12 cellular contexts compared by ENCODE assay signal in genomic region chr3:134482622-134483021, GRCh38. TPM values are rescaled to one million over a fixed set of nuclear protein-coding genes. Genes with fewer than 3 reads are reported as not detected.
DNase-seq lines count a peak whose midpoint lies in the region; ATAC-seq and TF ChIP-seq lines count a peak whose summit lies in the region.
"Had no signal": no experiment of that assay in that cellular context is flagged by ENCODE, and none has a peak within 500 bp of the region (broad histone marks: within the 10 kb centered on the region; RNA-seq: fewer than 3 reads in every experiment).

No MANE protein-coding gene starts in this region.

- CTCF ChIA-PET in activated CD4-positive, alpha-beta T cell treated with anti-CD3 and anti-CD28 coated beads for 36 hours (lab: Charles Lee): interaction anchor here (0.8 to 5.7 kb wide), 12 partner anchors 9 to 311 kb away, joined by 3 to 44 read pairs (median 5); no protein-coding TSS in a partner anchor

- DNase-seq in activated CD4-positive, alpha-beta T cell treated with anti-CD3 and anti-CD28 coated beads for 36 hours: no peak
- DNase-seq in activated CD4-positive, alpha-beta T cell treated with anti-CD3 and anti-CD28 coated beads, Interleukin-2, amount 10 ng/mL, durations not matched to agents 24 days and 14 days: no peak
- DNase-seq in T-helper 17 cell: no peak
- peak in 1 of 2 donors; percentile 15 for DNase-seq in fibroblast of lung (ENCODE audit: low read depth in 2 of 2)
- no peak for DNase-seq in activated gamma-delta T cell treated with Interleukin-2 at 50 U/mL for 16 hours
- DNase-seq in NCI-H748 (lab: John Stamatoyannopoulos, UW; ENCODE audit: unreplicated experiment): no peak
- DNase-seq in activated T-helper 2 cell treated with anti-CD3 and anti-CD28 coated beads, Interferon-gamma antibody, Interleukin-2, Interleukin-4, amounts not matched to agents 10 μg/mL and 5 μg/mL and 100 μg/mL, durations not matched to agents 14 hours and 24 hours and 36 hours (ENCODE audit: low spot score): no peak
- DNase-seq: activated T-cell treated with anti-CD3 and anti-CD28 coated beads, Interleukin-2, amount 50 U/mL, for 4 hours; DMS 273 treated with DMSO at 0.1 percent for 48 hours; effector memory CD8-positive, alpha-beta T cell; glutamatergic neuron had no signal

- H3K27ac ChIP-seq in fibroblast of lung (ENCODE audit: insufficient read depth, low read length): peak overlapping the region; percentile 98

- H3K9me3 Mint-ChIP-seq in activated CD4-positive, alpha-beta T cell treated with anti-CD3 and anti-CD28 coated beads for 36 hours (ENCODE audit: low read depth): no peaks in the 10 kb centered on the region
- no peaks in the 10 kb centered on the region for H3K9me3 Mint-ChIP-seq in activated CD4-positive, alpha-beta T cell treated with anti-CD3 and anti-CD28 coated beads, Interleukin-2, amount 10 ng/mL, durations not matched to agents 24 days and 14 days
- no peaks in the 10 kb centered on the region for H3K9me3 Mint-ChIP-seq in stimulated activated memory B cell treated with anti-CD40 and anti-IgM and Interleukin-4, amounts not matched to agents 10 μg/mL and 1 μg/mL and 100 μg/mL, for 72 hours
- H3K9me3 Mint-ChIP-seq in activated T-helper 2 cell treated with anti-CD3 and anti-CD28 coated beads, Interferon-gamma antibody, Interleukin-2, Interleukin-4, amounts not matched to agents 10 μg/mL and 5 μg/mL and 100 μg/mL, durations not matched to agents 14 hours and 24 hours and 36 hours: no peaks in the 10 kb centered on the region
- H3K9me3 Mint-ChIP-seq: activated T-cell treated with anti-CD3 and anti-CD28 coated beads, Interleukin-2, amount 50 U/mL, for 4 hours; effector memory CD8-positive, alpha-beta T cell had no signal

- H3K79me2 ChIP-seq in fibroblast of lung (ENCODE audit: control insufficient read depth, insufficient read depth, low read length): peaks cover 32% of the 10 kb centered on the region

- H3K27me3 ChIP-seq in fibroblast of lung (ENCODE audit: control insufficient read depth, insufficient read depth, low read length): no peaks in the 10 kb centered on the region

- H3K4me3 ChIP-seq in fibroblast of lung (replicated peaks in 1 of 4; ENCODE audit: control extremely low read depth in 1 of 4, insufficient read depth in 1 of 4, low read depth in 3 of 4, low read length in 4 of 4): no peak overlapping the region

- H2AFZ ChIP-seq in fibroblast of lung (ENCODE audit: low read length): no peak overlapping the region

- ATAC-seq in activated CD4-positive, alpha-beta T cell treated with anti-CD3 and anti-CD28 coated beads for 36 hours: no peak
- ATAC-seq in T-helper 17 cell: no peak
- ATAC-seq in stimulated activated memory B cell treated with anti-CD40 and anti-IgM and Interleukin-4, amounts not matched to agents 10 μg/mL and 1 μg/mL and 100 μg/mL, for 72 hours: no peak
- ATAC-seq: activated T-cell treated with anti-CD3 and anti-CD28 coated beads, Interleukin-2, amount 50 U/mL, for 4 hours; effector memory CD8-positive, alpha-beta T cell had no signal

- no peaks in the 10 kb centered on the region for H3K9me3 ChIP-seq in T-helper 17 cell (ENCODE audit: control insufficient read depth, low read length, poor library complexity, severe bottlenecking)
- no peaks in the 10 kb centered on the region for H3K9me3 ChIP-seq in fibroblast of lung (ENCODE audit: control insufficient read depth, insufficient read depth, low read depth, low read length)

- H3K27ac Mint-ChIP-seq in activated CD4-positive, alpha-beta T cell treated with anti-CD3 and anti-CD28 coated beads for 36 hours: peak overlapping the region; percentile 73
- no peak overlapping the region for H3K27ac Mint-ChIP-seq in activated CD4-positive, alpha-beta T cell treated with anti-CD3 and anti-CD28 coated beads, Interleukin-2, amount 10 ng/mL, durations not matched to agents 24 days and 14 days
- peak overlapping the region; percentile 69 for H3K27ac Mint-ChIP-seq in T-helper 17 cell
- H3K27ac Mint-ChIP-seq in stimulated activated memory B cell treated with anti-CD40 and anti-IgM and Interleukin-4, amounts not matched to agents 10 μg/mL and 1 μg/mL and 100 μg/mL, for 72 hours: peak overlapping the region; percentile 96
- no peak overlapping the region for H3K27ac Mint-ChIP-seq in activated T-helper 2 cell treated with anti-CD3 and anti-CD28 coated beads, Interferon-gamma antibody, Interleukin-2, Interleukin-4, amounts not matched to agents 10 μg/mL and 5 μg/mL and 100 μg/mL, durations not matched to agents 14 hours and 24 hours and 36 hours
- H3K27ac Mint-ChIP-seq: effector memory CD8-positive, alpha-beta T cell had no signal

- H3K4me3 Mint-ChIP-seq in activated CD4-positive, alpha-beta T cell treated with anti-CD3 and anti-CD28 coated beads for 36 hours: no peak overlapping the region
- no peak overlapping the region for H3K4me3 Mint-ChIP-seq in activated CD4-positive, alpha-beta T cell treated with anti-CD3 and anti-CD28 coated beads, Interleukin-2, amount 10 ng/mL, durations not matched to agents 24 days and 14 days
- H3K4me3 Mint-ChIP-seq in T-helper 17 cell: no peak overlapping the region
- H3K4me3 Mint-ChIP-seq in stimulated activated memory B cell treated with anti-CD40 and anti-IgM and Interleukin-4, amounts not matched to agents 10 μg/mL and 1 μg/mL and 100 μg/mL, for 72 hours: no peak overlapping the region
- no peak overlapping the region for H3K4me3 Mint-ChIP-seq in activated T-helper 2 cell treated with anti-CD3 and anti-CD28 coated beads, Interferon-gamma antibody, Interleukin-2, Interleukin-4, amounts not matched to agents 10 μg/mL and 5 μg/mL and 100 μg/mL, durations not matched to agents 14 hours and 24 hours and 36 hours (ENCODE audit: low read depth)
- H3K4me3 Mint-ChIP-seq: activated T-cell treated with anti-CD3 and anti-CD28 coated beads, Interleukin-2, amount 50 U/mL, for 4 hours; effector memory CD8-positive, alpha-beta T cell had no signal

- POLR2A ChIA-PET in activated CD4-positive, alpha-beta T cell treated with anti-CD3 and anti-CD28 coated beads for 36 hours (lab: Charles Lee): interaction anchor here (1.3 kb wide), 1 partner anchor 9 kb away, joined by 4 read pairs; no protein-coding TSS in a partner anchor

- H3K4me2 ChIP-seq in fibroblast of lung (ENCODE audit: extremely low read depth, insufficient read depth, low read length): peak overlapping the region; percentile 30

- no peak for TF ChIP-seq CTCF in fibroblast of lung (conservative IDR thresholded peaks at IDR 0.05 in 1 of 2, IDR thresholded peaks at IDR 0.05 in 1 of 2; ENCODE audit: low read depth in 1 of 2, low read length in 2 of 2)

- peaks cover 41% of the 10 kb centered on the region for H3K36me3 Mint-ChIP-seq in activated CD4-positive, alpha-beta T cell treated with anti-CD3 and anti-CD28 coated beads for 36 hours (ENCODE audit: low read depth)
- H3K36me3 Mint-ChIP-seq in activated CD4-positive, alpha-beta T cell treated with anti-CD3 and anti-CD28 coated beads, Interleukin-2, amount 10 ng/mL, durations not matched to agents 24 days and 14 days (ENCODE audit: low read depth): peaks cover 34% of the 10 kb centered on the region
- peaks cover 9% of the 10 kb centered on the region for H3K36me3 Mint-ChIP-seq in T-helper 17 cell (ENCODE audit: low read depth)
- H3K36me3 Mint-ChIP-seq in stimulated activated memory B cell treated with anti-CD40 and anti-IgM and Interleukin-4, amounts not matched to agents 10 μg/mL and 1 μg/mL and 100 μg/mL, for 72 hours: peaks cover 46% of the 10 kb centered on the region
- H3K36me3 Mint-ChIP-seq in activated T-helper 2 cell treated with anti-CD3 and anti-CD28 coated beads, Interferon-gamma antibody, Interleukin-2, Interleukin-4, amounts not matched to agents 10 μg/mL and 5 μg/mL and 100 μg/mL, durations not matched to agents 14 hours and 24 hours and 36 hours (ENCODE audit: low read depth): peaks cover 46% of the 10 kb centered on the region

- H3K4me1 ChIP-seq in fibroblast of lung (ENCODE audit: control insufficient read depth, extremely low read depth, insufficient read depth, low read length): peaks cover 23% of the 10 kb centered on the region

- no peaks in the 10 kb centered on the region for H3K27me3 Mint-ChIP-seq in activated CD4-positive, alpha-beta T cell treated with anti-CD3 and anti-CD28 coated beads for 36 hours
- H3K27me3 Mint-ChIP-seq in activated CD4-positive, alpha-beta T cell treated with anti-CD3 and anti-CD28 coated beads, Interleukin-2, amount 10 ng/mL, durations not matched to agents 24 days and 14 days: no peaks in the 10 kb centered on the region
- no peaks in the 10 kb centered on the region for H3K27me3 Mint-ChIP-seq in T-helper 17 cell
- no peaks in the 10 kb centered on the region for H3K27me3 Mint-ChIP-seq in stimulated activated memory B cell treated with anti-CD40 and anti-IgM and Interleukin-4, amounts not matched to agents 10 μg/mL and 1 μg/mL and 100 μg/mL, for 72 hours
- H3K27me3 Mint-ChIP-seq in activated T-helper 2 cell treated with anti-CD3 and anti-CD28 coated beads, Interferon-gamma antibody, Interleukin-2, Interleukin-4, amounts not matched to agents 10 μg/mL and 5 μg/mL and 100 μg/mL, durations not matched to agents 14 hours and 24 hours and 36 hours (ENCODE audit: low read depth): no peaks in the 10 kb centered on the region
- H3K27me3 Mint-ChIP-seq: effector memory CD8-positive, alpha-beta T cell had no signal

- H3K4me1 Mint-ChIP-seq in activated CD4-positive, alpha-beta T cell treated with anti-CD3 and anti-CD28 coated beads for 36 hours: peaks cover 32% of the 10 kb centered on the region
- H3K4me1 Mint-ChIP-seq in activated CD4-positive, alpha-beta T cell treated with anti-CD3 and anti-CD28 coated beads, Interleukin-2, amount 10 ng/mL, durations not matched to agents 24 days and 14 days: peaks cover 29% of the 10 kb centered on the region
- peaks cover 31% of the 10 kb centered on the region for H3K4me1 Mint-ChIP-seq in T-helper 17 cell
- peaks cover 39% of the 10 kb centered on the region for H3K4me1 Mint-ChIP-seq in stimulated activated memory B cell treated with anti-CD40 and anti-IgM and Interleukin-4, amounts not matched to agents 10 μg/mL and 1 μg/mL and 100 μg/mL, for 72 hours
- peaks cover 31% of the 10 kb centered on the region for H3K4me1 Mint-ChIP-seq in activated T-helper 2 cell treated with anti-CD3 and anti-CD28 coated beads, Interferon-gamma antibody, Interleukin-2, Interleukin-4, amounts not matched to agents 10 μg/mL and 5 μg/mL and 100 μg/mL, durations not matched to agents 14 hours and 24 hours and 36 hours (ENCODE audit: low read depth)

- H3K9ac ChIP-seq in fibroblast of lung (ENCODE audit: insufficient read depth, low read length): no peak overlapping the region

- intact Hi-C loops in activated CD4-positive, alpha-beta T cell treated with anti-CD3 and anti-CD28 coated beads for 36 hours (cut with DNase I, micrococcal nuclease): loop anchor here in 1 of 2 experiments (10.0 kb wide), 1 partner anchor 998 kb away; no protein-coding TSS in a partner anchor
- intact Hi-C loops in activated CD4-positive, alpha-beta T cell treated with anti-CD3 and anti-CD28 coated beads, Interleukin-2, amount 10 ng/mL, durations not matched to agents 24 days and 14 days (cut with micrococcal nuclease): loop anchor here (10.0 kb wide), 3 partner anchors 322 to 1038 kb away; no protein-coding TSS in a partner anchor
- intact Hi-C loops in activated T-helper 2 cell treated with anti-CD3 and anti-CD28 coated beads, Interferon-gamma antibody, Interleukin-2, Interleukin-4, amounts not matched to agents 10 μg/mL and 5 μg/mL and 100 μg/mL, durations not matched to agents 14 hours and 24 hours and 36 hours (cut with micrococcal nuclease): loop anchor here (10.0 kb wide), 1 partner anchor 818 kb away; the partner anchor contains the start of gene TOPBP1

- no peaks in the 10 kb centered on the region for H4K20me1 ChIP-seq in fibroblast of lung (ENCODE audit: control insufficient read depth, extremely low read depth, insufficient read depth, low read length)

- H3K36me3 ChIP-seq in fibroblast of lung (ENCODE audit: control insufficient read depth, insufficient read depth, low read length): peaks cover 10% of the 10 kb centered on the region

RNA-seq across cellular contexts. Expression of gene ANAPC13, which starts 3.2 kb away (rescaled TPM):
- 10 to 100 TPM; 35.9 to 39.7 TPM for total RNA-seq in activated CD4-positive, alpha-beta T cell treated with anti-CD3 and anti-CD28 coated beads for 36 hours
- total RNA-seq in activated CD4-positive, alpha-beta T cell treated with anti-CD3 and anti-CD28 coated beads, Interleukin-2, amount 10 ng/mL, durations not matched to agents 24 days and 14 days: 29.7 and 30.0 TPM in 2 replicates
- total RNA-seq in T-helper 17 cell (10 to 100 TPM; 23.0 to 23.9 TPM), fibroblast of lung (91.7 and 93.3 TPM in 2 replicates)
- 110 and 145 TPM in 2 replicates for polyA plus RNA-seq in fibroblast of lung
- 67.7 and 86.8 TPM in 2 replicates for polyA plus RNA-seq in fibroblast of lung (2012)
- 11.1 and 12.7 TPM in 2 replicates for polyA minus RNA-seq in fibroblast of lung (ENCODE audit: low replicate concordance)
- 27.3 and 27.4 TPM in 2 replicates for total RNA-seq in activated T-helper 2 cell treated with anti-CD3 and anti-CD28 coated beads, Interferon-gamma antibody, Interleukin-2, Interleukin-4, amounts not matched to agents 10 μg/mL and 5 μg/mL and 100 μg/mL, durations not matched to agents 14 hours and 24 hours and 36 hours

RNA-seq across cellular contexts. Expression of gene CEP63, which starts 3.2 kb away (rescaled TPM):
- total RNA-seq in activated CD4-positive, alpha-beta T cell treated with anti-CD3 and anti-CD28 coated beads for 36 hours: 10 to 100 TPM; 21.3 to 25.9 TPM
- total RNA-seq in activated CD4-positive, alpha-beta T cell treated with anti-CD3 and anti-CD28 coated beads, Interleukin-2, amount 10 ng/mL, durations not matched to agents 24 days and 14 days: 18.6 and 20.5 TPM in 2 replicates
- total RNA-seq in T-helper 17 cell (10 to 100 TPM; 17.0 to 20.1 TPM), fibroblast of lung (26.4 and 33.6 TPM in 2 replicates)
- 15.5 and 22.3 TPM in 2 replicates for polyA plus RNA-seq in fibroblast of lung
- polyA plus RNA-seq in fibroblast of lung (2012): 18.1 and 24.8 TPM in 2 replicates
- polyA minus RNA-seq in fibroblast of lung (ENCODE audit: low replicate concordance): 2.4 and 2.9 TPM in 2 replicates
- 18.0 and 20.1 TPM in 2 replicates for total RNA-seq in activated T-helper 2 cell treated with anti-CD3 and anti-CD28 coated beads, Interferon-gamma antibody, Interleukin-2, Interleukin-4, amounts not matched to agents 10 μg/mL and 5 μg/mL and 100 μg/mL, durations not matched to agents 14 hours and 24 hours and 36 hours

Comparison
In these comparisons a context has a peak if more than half of its experiments do, and no peak if none do; other contexts are left out.
1. H3K27ac Mint-ChIP-seq: peak in activated CD4-positive, alpha-beta T cell treated with anti-CD3 and anti-CD28 coated beads for 36 hours (single experiment), T-helper 17 cell (single experiment) and stimulated activated memory B cell treated with anti-CD40 and anti-IgM and Interleukin-4, amounts not matched to agents 10 μg/mL and 1 μg/mL and 100 μg/mL, for 72 hours (single experiment); none in activated CD4-positive, alpha-beta T cell treated with anti-CD3 and anti-CD28 coated beads, Interleukin-2, amount 10 ng/mL, durations not matched to agents 24 days and 14 days (single experiment) and activated T-helper 2 cell treated with anti-CD3 and anti-CD28 coated beads, Interferon-gamma antibody, Interleukin-2, Interleukin-4, amounts not matched to agents 10 μg/mL and 5 μg/mL and 100 μg/mL, durations not matched to agents 14 hours and 24 hours and 36 hours (single experiment).